ENCODE assay signal across 8 cellular contexts in the genomic region with DNA sequence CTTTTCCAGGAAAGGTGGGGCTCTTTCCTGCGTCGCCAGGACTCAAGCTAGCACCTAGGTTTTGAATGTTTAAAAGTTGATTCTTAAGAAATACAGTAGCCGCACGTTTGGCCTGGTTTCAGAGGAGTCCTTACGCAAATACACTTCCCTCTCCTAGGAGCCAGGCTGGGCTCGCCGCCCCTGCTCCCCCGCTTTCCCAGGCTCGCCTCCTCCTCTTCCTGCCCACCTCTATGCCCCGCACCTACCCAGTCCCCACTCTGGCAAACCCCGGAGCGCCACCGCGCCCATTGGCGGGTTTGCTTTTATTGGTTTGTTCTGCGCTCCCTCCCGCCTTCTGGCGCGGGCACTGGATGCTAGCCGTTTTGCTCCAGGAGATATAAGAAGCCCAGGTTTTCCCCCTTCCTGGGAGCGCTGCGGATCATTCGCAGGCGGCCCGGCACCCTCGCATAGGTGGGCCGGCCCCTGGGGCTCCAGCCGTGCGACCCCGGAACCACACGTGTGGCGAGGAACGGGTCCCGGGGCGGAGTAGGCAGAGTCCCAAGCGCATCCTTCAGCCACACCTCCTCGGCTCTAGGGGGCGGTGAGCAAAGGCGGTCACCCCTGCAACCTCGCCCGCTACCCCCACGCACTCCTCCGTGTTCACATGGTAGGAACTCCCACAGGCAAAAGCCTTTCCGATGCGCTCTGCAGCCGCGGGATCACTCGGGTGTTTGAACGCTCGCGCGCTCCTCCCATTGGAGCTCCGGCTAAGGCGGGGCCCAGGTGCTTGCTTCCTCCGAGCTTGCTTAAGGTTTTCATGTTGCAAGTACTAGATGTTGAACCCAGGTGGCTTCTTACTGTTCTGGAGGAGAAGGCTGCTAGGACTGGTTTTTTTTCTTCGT.
A peak's percentile ranks its signal among the peaks of the same experiment; 100 is the strongest.
DNase-seq lines count a peak whose midpoint lies in the region; ATAC-seq and TF ChIP-seq lines count a peak whose summit lies in the region.

No MANE protein-coding gene starts in this region.

- no peaks in the 10 kb centered on the region for H3K36me3 Mint-ChIP-seq in T-helper 1 cell treated with Interleukin-12 subunit alpha and Interleukin-12 subunit beta and Interleukin-4 antibody, amounts not matched to agents 30 μg/mL and 1 μg/mL, for 36 hours (ENCODE audit: low read depth)
- no peaks in the 10 kb centered on the region for H3K36me3 Mint-ChIP-seq in immature natural killer cell

- ATAC-seq in GM21360 (IDR thresholded peaks at IDR 0.05; ENCODE audit: unreplicated experiment) = peak; percentile 35

- peak overlapping the region in 3 of 11 experiments; percentile 33 to 41 (median 40); a peak in 5 of 22 replicates for H3K9ac ChIP-seq in BLaER1 treated with 17β-estradiol and CSF1 and Interleukin-3, amounts not matched to agents 10 nM and 100 nM

- H3K4me3 ChIP-seq in BLaER1 treated with 17β-estradiol and CSF1 and Interleukin-3, amounts not matched to agents 10 nM and 100 nM = peak overlapping the region; percentile 47 to 71 (median 59)
- H3K4me3 ChIP-seq in astrocyte of the spinal cord (ENCODE audit: low read depth, low read length) = peak overlapping the region; percentile 51

- peak overlapping the region; percentile 84 to 98 (median 91) for H3K4me2 ChIP-seq in BLaER1 treated with 17β-estradiol and CSF1 and Interleukin-3, amounts not matched to agents 10 nM and 100 nM

- peak overlapping the region; percentile 95 for H3K4me3 Mint-ChIP-seq in T-helper 1 cell treated with Interleukin-12 subunit alpha and Interleukin-12 subunit beta and Interleukin-4 antibody, amounts not matched to agents 30 μg/mL and 1 μg/mL, for 36 hours
- peak overlapping the region; percentile 84 to 96 (median 94) for H3K4me3 Mint-ChIP-seq in immature natural killer cell

- peaks cover 78 to 86% (median 84%) of the 10 kb centered on the region in 11 experiments for H3K27me3 ChIP-seq in BLaER1 treated with 17β-estradiol and CSF1 and Interleukin-3, amounts not matched to agents 10 nM and 100 nM

- H3K4me1 ChIP-seq in BLaER1 treated with 17β-estradiol and CSF1 and Interleukin-3, amounts not matched to agents 10 nM and 100 nM = peaks cover 32 to 52% (median 36%) of the 10 kb centered on the region in 10 experiments

- no peak overlapping the region for H3K27ac ChIP-seq in BLaER1 treated with 17β-estradiol and CSF1 and Interleukin-3, amounts not matched to agents 10 nM and 100 nM

- DNase-seq in KBM-7 (peak; percentile 62), astrocyte of the spinal cord (ENCODE audit: low read depth, low spot score) (peak; percentile 49), immature natural killer cell (peak; percentile 46 to 55 (median 47)), C1 segment of cervical spinal cord (lab: John Stamatoyannopoulos, UW) (no peak)
- peak; percentile 76 for DNase-seq in stimulated activated CD4-positive, alpha-beta T cell treated with anti-CD3 and anti-CD28 coated beads, Interleukin-1b, Interleukin-23, amount 100 ng/mL, for 48 hours

- in situ Hi-C loops in KBM-7 (cut with MboI; ENCODE audit: low pct_unique_long_range_greater_than_20kb, low sequenced_read_pairs) (no loop called here), astrocyte of the spinal cord (cut with HindIII; ENCODE audit: low sequenced_read_pairs) (no loop called here)

- H3K9me3 ChIP-seq in BLaER1 treated with 17β-estradiol and CSF1 and Interleukin-3, amounts not matched to agents 10 nM and 100 nM (replicated peaks in 1 of 11) = peaks cover 0 to 14% (median 8%) of the 10 kb centered on the region in 11 experiments; a peak in 12 of 22 replicates

- H4K20me1 ChIP-seq in BLaER1 treated with 17β-estradiol and CSF1 and Interleukin-3, amounts not matched to agents 10 nM and 100 nM = peaks cover 0 to 42% (median 19%) of the 10 kb centered on the region in 11 experiments; a peak in 16 of 22 replicates

- peak; percentile 24 for TF ChIP-seq CTCF in astrocyte of the spinal cord (IDR thresholded peaks at IDR 0.05; ENCODE audit: low read depth, low read length)

- peaks cover 31% of the 10 kb centered on the region for H3K27me3 Mint-ChIP-seq in T-helper 1 cell treated with Interleukin-12 subunit alpha and Interleukin-12 subunit beta and Interleukin-4 antibody, amounts not matched to agents 30 μg/mL and 1 μg/mL, for 36 hours (ENCODE audit: low read depth)
- peaks cover 19 to 31% (median 19%) of the 10 kb centered on the region in 3 donors for H3K27me3 Mint-ChIP-seq in immature natural killer cell (ENCODE audit: low read depth in 3 of 3)

- H3K27ac Mint-ChIP-seq in T-helper 1 cell treated with Interleukin-12 subunit alpha and Interleukin-12 subunit beta and Interleukin-4 antibody, amounts not matched to agents 30 μg/mL and 1 μg/mL, for 36 hours = peak overlapping the region; percentile 84
- peak overlapping the region in 3 of 6 donors; percentile 8 to 91 (median 64) for H3K27ac Mint-ChIP-seq in immature natural killer cell

- H3K36me3 ChIP-seq in BLaER1 treated with 17β-estradiol and CSF1 and Interleukin-3, amounts not matched to agents 10 nM and 100 nM = no peaks in the 10 kb centered on the region

- peaks cover 44% of the 10 kb centered on the region for H3K4me1 Mint-ChIP-seq in T-helper 1 cell treated with Interleukin-12 subunit alpha and Interleukin-12 subunit beta and Interleukin-4 antibody, amounts not matched to agents 30 μg/mL and 1 μg/mL, for 36 hours (ENCODE audit: low read depth)
- H3K4me1 Mint-ChIP-seq in immature natural killer cell = peaks cover 50 to 55% of the 10 kb centered on the region in 2 donors

- no peaks in the 10 kb centered on the region for H3K9me3 Mint-ChIP-seq in T-helper 1 cell treated with Interleukin-12 subunit alpha and Interleukin-12 subunit beta and Interleukin-4 antibody, amounts not matched to agents 30 μg/mL and 1 μg/mL, for 36 hours
- no peaks in the 10 kb centered on the region for H3K9me3 Mint-ChIP-seq in immature natural killer cell

Comparison
In these comparisons a context has a peak if more than half of its experiments do, and no peak if none do; other contexts are left out.
1. DNase-seq: peak in KBM-7 (single experiment), astrocyte of the spinal cord (single experiment), immature natural killer cell (3 of 3) and stimulated activated CD4-positive, alpha-beta T cell treated with anti-CD3 and anti-CD28 coated beads, Interleukin-1b, Interleukin-23, amount 100 ng/mL, for 48 hours (single experiment); none in C1 segment of cervical spinal cord (0 of 14).